In the genomic region with DNA sequence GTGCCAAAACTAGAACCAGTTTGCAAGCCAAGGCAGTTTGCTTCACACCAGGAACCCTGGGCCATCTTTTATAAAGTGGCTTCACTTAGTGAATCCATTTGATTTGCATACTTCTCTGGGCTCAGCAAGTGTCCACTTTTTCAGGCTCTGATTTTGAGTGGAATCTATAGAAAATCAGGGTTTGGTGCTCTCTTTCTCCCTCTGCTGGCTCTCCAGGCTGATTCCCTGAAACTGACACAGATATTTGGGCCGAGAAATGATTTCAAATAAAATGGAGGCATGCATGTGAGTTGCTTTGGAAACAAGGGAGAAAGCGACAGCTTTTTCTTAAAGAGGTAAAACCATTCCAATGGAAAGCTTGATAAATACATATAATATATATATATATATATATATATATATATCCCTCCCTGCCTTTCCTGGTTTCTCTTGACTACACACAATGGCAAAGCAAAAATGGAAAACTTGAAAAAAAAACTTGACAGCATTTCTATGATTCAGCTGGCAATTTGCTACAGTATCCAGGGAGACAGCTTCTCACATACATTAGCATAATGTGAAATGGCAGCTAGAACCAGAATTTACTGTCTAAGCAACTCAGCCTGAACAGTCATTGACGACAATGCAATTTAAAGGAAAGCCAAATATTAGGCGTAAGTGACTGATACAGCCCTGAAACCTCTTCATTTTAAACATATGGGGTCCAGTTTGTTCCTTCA, we compare ENCODE assay signal across 12 cellular contexts.
DNase-seq lines count a peak whose midpoint lies in the region; ATAC-seq and TF ChIP-seq lines count a peak whose summit lies in the region.
"Had no signal": no experiment of that assay in that cellular context is flagged by ENCODE, and none has a peak within 500 bp of the region (broad histone marks: within the 10 kb centered on the region; RNA-seq: fewer than 3 reads in every experiment).

No MANE protein-coding gene starts in this region.

- no peaks in the 10 kb centered on the region for H3K9me2 ChIP-seq in PC-3 (replicated peaks; ENCODE audit: low read length)

- BruUV-seq in PC-3 (replicated peaks; lab: Mats Ljungman, UMichigan) = no TSS peak

- TF ChIP-seq CTCF in PC-3 (conservative IDR thresholded peaks at IDR 0.05; ENCODE audit: low read depth, low read length) (peak; percentile 42), epithelial cell of proximal tubule (conservative IDR thresholded peaks at IDR 0.05; ENCODE audit: low read depth, low read length) (peak; percentile 62), osteoblast (IDR thresholded peaks at IDR 0.05; ENCODE audit: extremely low read depth, low read depth, low read length) (peak; percentile 50), gastroesophageal sphincter (IDR thresholded peaks at IDR 0.05) (no peak)

- no peaks in the 10 kb centered on the region for H3K4me1 ChIP-seq in PC-3 (ENCODE audit: insufficient read depth, low read length)
- no peaks in the 10 kb centered on the region for H3K4me1 ChIP-seq in osteoblast (ENCODE audit: insufficient read depth, low read length)
- no peaks in the 10 kb centered on the region for H3K4me1 ChIP-seq in gastroesophageal sphincter
- H3K4me1 ChIP-seq: spleen had no signal

- CTCF ChIA-PET in PC-3 (lab: Charles Lee) = no interaction called here

- H3K4me3 ChIP-seq in PC-3 (ENCODE audit: low read length) (no peak overlapping the region), epithelial cell of proximal tubule (ENCODE audit: low read depth, low read length) (no peak overlapping the region), osteoblast (ENCODE audit: insufficient read depth, low read length) (no peak overlapping the region), gastroesophageal sphincter (no peak overlapping the region)
- H3K4me3 ChIP-seq: spleen had no signal

- H2AFZ ChIP-seq in PC-3 (ENCODE audit: low read length) = no peak overlapping the region
- H2AFZ ChIP-seq in osteoblast (ENCODE audit: low read length) = no peak overlapping the region

- DNase-seq in ELR (ENCODE audit: low read depth) (peak; percentile 11), PC-3 (no peak), epithelial cell of proximal tubule (ENCODE audit: low read depth) (no peak), osteoblast (ENCODE audit: insufficient read length, low spot score, missing footprints) (no peak), AG20443 (ENCODE audit: low spot score) (no peak), NCI-H1417 (lab: John Stamatoyannopoulos, UW) (no peak)
- DNase-seq: activated CD8-positive, alpha-beta memory T cell treated with anti-CD3 and anti-CD28 coated beads for 24 hours; effector memory CD4-positive, alpha-beta T cell; NCI-H1436 treated with DMSO at 0.1 percent for 48 hours; spleen had no signal

- no peak overlapping the region for H3K4me2 ChIP-seq in PC-3 (ENCODE audit: low read length)
- no peak overlapping the region for H3K4me2 ChIP-seq in osteoblast (ENCODE audit: insufficient read depth, low read length)

- intact Hi-C loops in PC-3 (cut with micrococcal nuclease) = no loop called here

- H3K36me3 ChIP-seq in PC-3 (ENCODE audit: low read depth, low read length) = no peaks in the 10 kb centered on the region
- H3K36me3 ChIP-seq in osteoblast (ENCODE audit: insufficient read depth, low read length) = no peaks in the 10 kb centered on the region
- no peaks in the 10 kb centered on the region for H3K36me3 ChIP-seq in gastroesophageal sphincter
- H3K36me3 ChIP-seq: spleen had no signal

- H4K20me1 ChIP-seq in PC-3 (ENCODE audit: low read length) (no peaks in the 10 kb centered on the region), osteoblast (ENCODE audit: insufficient read depth, low read length) (no peaks in the 10 kb centered on the region)

- POLR2A ChIA-PET in PC-3 (lab: Charles Lee; ENCODE audit: unreplicated experiment) = no interaction called here

- H3K9ac ChIP-seq in PC-3 (ENCODE audit: low read length) = no peak overlapping the region

- H3K9me3 ChIP-seq in PC-3 (ENCODE audit: low read length) (no peaks in the 10 kb centered on the region), osteoblast (ENCODE audit: low read depth, low read length) (no peaks in the 10 kb centered on the region), gastroesophageal sphincter (peaks cover 0 to 29% (median 0%) of the 10 kb centered on the region in 3 donors)

- no peak for ATAC-seq in PC-3
- no peak for ATAC-seq in GM21515 (IDR thresholded peaks at IDR 0.05; ENCODE audit: unreplicated experiment)
- ATAC-seq in gastroesophageal sphincter = no peak

- 50 to 62% methylated on average over 4 of the region's 4 CpGs for WGBS in gastroesophageal sphincter (ENCODE audit: low coverage in 1 of 2), 2 donors

- TF ChIP-seq EP300 in gastroesophageal sphincter (IDR thresholded peaks at IDR 0.05) = no peak

- no peaks in the 10 kb centered on the region for H3K79me2 ChIP-seq in PC-3 (ENCODE audit: low read length)
- H3K79me2 ChIP-seq in osteoblast (ENCODE audit: insufficient read depth, low read length) = no peaks in the 10 kb centered on the region

- no peaks in the 10 kb centered on the region for H3F3A ChIP-seq in PC-3 (ENCODE audit: low read length, unreplicated experiment)

- peaks cover 15% of the 10 kb centered on the region for H3K27me3 ChIP-seq in PC-3 (ENCODE audit: low read length)
- no peaks in the 10 kb centered on the region for H3K27me3 ChIP-seq in osteoblast (ENCODE audit: insufficient read depth, low read length)
- H3K27me3 ChIP-seq in gastroesophageal sphincter = no peaks in the 10 kb centered on the region

- no peak for TF ChIP-seq POLR2A in gastroesophageal sphincter (IDR thresholded peaks at IDR 0.05)

- H3K27ac ChIP-seq in PC-3 (ENCODE audit: low read length) (no peak overlapping the region), osteoblast (ENCODE audit: low read depth, low read length) (no peak overlapping the region), gastroesophageal sphincter (no peak overlapping the region)
- H3K27ac ChIP-seq: spleen had no signal

Comparison
In these comparisons a context has a peak if more than half of its experiments do, and no peak if none do; other contexts are left out.
1. CTCF ChIP-seq: peak in PC-3 (single experiment), epithelial cell of proximal tubule (single experiment) and osteoblast (single experiment); none in gastroesophageal sphincter (0 of 4).